Comparison of ENCODE assay signal across 18 cellular contexts in genomic region chr12:70314145-70314544, GRCh38. TPM values are rescaled to one million over a fixed set of nuclear protein-coding genes. Genes with fewer than 3 reads are reported as not detected.
DNase-seq lines count a peak whose midpoint lies in the region; ATAC-seq and TF ChIP-seq lines count a peak whose summit lies in the region.
"Had no signal": no experiment of that assay in that cellular context is flagged by ENCODE, and none has a peak within 500 bp of the region (broad histone marks: within the 10 kb centered on the region; RNA-seq: fewer than 3 reads in every experiment).

No MANE protein-coding gene starts in this region.

- H3K79me2 ChIP-seq in DOHH2 (ENCODE audit: control insufficient read depth, low read length) (peaks cover 89% of the 10 kb centered on the region), SU-DHL-6 (ENCODE audit: insufficient read depth, low read length) (peaks cover 65% of the 10 kb centered on the region)

- no peaks in the 10 kb centered on the region for H3K9me2 ChIP-seq in DOHH2 (replicated peaks; ENCODE audit: control insufficient read depth, low read length)
- H3K9me2 ChIP-seq in SU-DHL-6 (replicated peaks; ENCODE audit: insufficient read depth, low read length): no peaks in the 10 kb centered on the region

- ATAC-seq in memory B cell (ENCODE audit: low read depth) (no peak), GM18909 (IDR thresholded peaks at IDR 0.05; ENCODE audit: poor library complexity, unreplicated experiment) (no peak), foreskin keratinocyte (no peak)
- ATAC-seq: GM12878, GM23338, HCT116 had no signal

- no peak overlapping the region for H2AFZ ChIP-seq in SU-DHL-6 (ENCODE audit: low read depth, low read length, severe bottlenecking)
- H2AFZ ChIP-seq: GM23338 had no signal

- H3F3A ChIP-seq in DOHH2 (ENCODE audit: control insufficient read depth, insufficient read depth): peaks cover 10% of the 10 kb centered on the region
- peaks cover 30% of the 10 kb centered on the region for H3F3A ChIP-seq in SU-DHL-6 (ENCODE audit: insufficient read depth)

- TF ChIP-seq CTCF in DOHH2 (IDR thresholded peaks at IDR 0.05; ENCODE audit: low read depth, low read length, poor library complexity, severe bottlenecking): no peak
- no peak for TF ChIP-seq CTCF in SU-DHL-6 (IDR thresholded peaks at IDR 0.05; ENCODE audit: insufficient read depth, low read length, poor library complexity, severe bottlenecking)
- TF ChIP-seq CTCF in foreskin keratinocyte (conservative IDR thresholded peaks at IDR 0.05): no peak

- no peaks in the 10 kb centered on the region for H3K27me3 ChIP-seq in DOHH2 (ENCODE audit: control insufficient read depth, low read length)
- H3K27me3 ChIP-seq in SU-DHL-6 (ENCODE audit: low read length): no peaks in the 10 kb centered on the region
- no peaks in the 10 kb centered on the region for H3K27me3 ChIP-seq in foreskin keratinocyte

- peaks cover 31% of the 10 kb centered on the region for H3K4me1 Mint-ChIP-seq in memory B cell
- H3K4me1 Mint-ChIP-seq: GM23338, H9 had no signal

- H3K4me3 Mint-ChIP-seq in memory B cell: no peak overlapping the region
- H3K4me3 Mint-ChIP-seq: GM23338, H9 had no signal

- no peak overlapping the region for H3K4me3 ChIP-seq in DOHH2 (ENCODE audit: low read length)
- H3K4me3 ChIP-seq in SU-DHL-6 (ENCODE audit: insufficient read depth, low read length, poor library complexity, severe bottlenecking): no peak overlapping the region
- H3K4me3 ChIP-seq: GM12878, GM23338 had no signal

- no peak overlapping the region for H3K9ac ChIP-seq in SU-DHL-6 (ENCODE audit: low read length)

- DNase-seq in memory B cell (ENCODE audit: low spot score in 2 of 2) (no peak), NCI-H1417 treated with DMSO at 0.1 percent for 48 hours (lab: John Stamatoyannopoulos, UW) (no peak), foreskin keratinocyte (no peak)
- DNase-seq: C1 segment of cervical spinal cord; Calu3; CD4-positive, alpha-beta memory T cell; COR-L47; DMS153; DND-41; EL; GDM1; H9 had no signal

- H3K4me2 ChIP-seq in DOHH2 (ENCODE audit: low read length) (no peak overlapping the region), SU-DHL-6 (ENCODE audit: low read depth, low read length, poor library complexity, severe bottlenecking) (no peak overlapping the region)
- H3K4me2 ChIP-seq: GM23338 had no signal

- H3K4me1 ChIP-seq in DOHH2 (ENCODE audit: control insufficient read depth, low read length) (peaks cover 60% of the 10 kb centered on the region), foreskin keratinocyte (no peaks in the 10 kb centered on the region)

- H3K27ac Mint-ChIP-seq in memory B cell: peak overlapping the region; percentile 7
- H3K27ac Mint-ChIP-seq: GM23338 had no signal

- no peaks in the 10 kb centered on the region for H3K27me3 Mint-ChIP-seq in memory B cell
- H3K27me3 Mint-ChIP-seq: CD4-positive, alpha-beta memory T cell had no signal

- H3K36me3 Mint-ChIP-seq in memory B cell: peaks cover 11% of the 10 kb centered on the region

- H4K20me1 ChIP-seq in DOHH2 (ENCODE audit: control insufficient read depth, insufficient read depth, low read depth, low read length) (no peaks in the 10 kb centered on the region), SU-DHL-6 (ENCODE audit: low read depth, low read length) (peaks cover 17% of the 10 kb centered on the region)

- H3K9me3 ChIP-seq in DOHH2 (ENCODE audit: control insufficient read depth, insufficient read depth, low read length): no peaks in the 10 kb centered on the region
- no peaks in the 10 kb centered on the region for H3K9me3 ChIP-seq in SU-DHL-6 (ENCODE audit: insufficient read depth, low read length)

- H3K27ac ChIP-seq in DOHH2 (ENCODE audit: low read depth, low read length): 0 out of 2 replicates have a peak overlapping the region, but pooled peaks have one; percentile 14
- peak overlapping the region; percentile 1; the same call in 1 of the 2 replicates for H3K27ac ChIP-seq in SU-DHL-6 (ENCODE audit: low read depth, low read length)
- H3K27ac ChIP-seq in foreskin keratinocyte: no peak overlapping the region

- no peaks in the 10 kb centered on the region for H3K9me3 Mint-ChIP-seq in memory B cell
- H3K9me3 Mint-ChIP-seq: CD4-positive, alpha-beta memory T cell; GM23338; H9 had no signal

- H3K36me3 ChIP-seq in DOHH2 (ENCODE audit: control insufficient read depth, low read length) (peaks cover 61% of the 10 kb centered on the region), SU-DHL-6 (ENCODE audit: low read length) (peaks cover 18% of the 10 kb centered on the region)

RNA-seq across cellular contexts. Expression of gene KCNMB4, which starts 51.9 kb away (rescaled TPM):
- 0.11 and 1.1 TPM in 2 replicates for total RNA-seq in foreskin keratinocyte
- polyA plus RNA-seq in foreskin keratinocyte: 0.20 and 1.4 TPM in 2 replicates
